Comparison of ENCODE assay signal across 21 cellular contexts in the genomic region with DNA sequence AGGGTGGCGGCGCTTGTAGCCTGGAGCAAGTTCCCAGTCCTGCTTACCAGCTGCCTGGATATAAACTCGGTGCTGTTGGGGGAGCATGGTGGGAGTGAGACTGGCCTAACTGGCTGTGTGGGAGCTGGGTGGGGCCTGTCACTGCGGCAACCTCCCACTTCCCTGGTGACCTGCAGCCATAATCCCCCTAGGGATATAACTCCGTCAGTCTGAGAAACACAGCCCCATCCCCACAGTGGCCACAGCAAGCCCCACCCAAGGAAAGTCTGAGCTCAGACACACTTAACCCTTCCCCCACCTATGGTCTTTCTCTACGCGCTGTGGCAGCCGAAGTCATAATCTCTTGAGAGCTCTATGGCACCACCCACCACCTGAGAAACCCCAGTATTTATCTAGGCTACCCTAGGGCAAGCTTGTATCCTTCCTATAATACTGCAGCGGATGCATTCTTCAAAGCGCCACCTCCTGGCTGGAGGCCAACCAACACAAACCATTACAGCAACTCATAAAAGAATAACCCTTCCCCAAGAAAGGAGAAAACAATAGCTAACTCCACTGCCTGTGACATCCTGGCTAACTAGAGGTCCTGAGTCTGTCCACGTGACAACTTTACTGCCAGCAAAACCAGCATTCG. TPM values are rescaled to one million over a fixed set of nuclear protein-coding genes. Genes with fewer than 3 reads are reported as not detected.
DNase-seq lines count a peak whose midpoint lies in the region; ATAC-seq and TF ChIP-seq lines count a peak whose summit lies in the region.
"Had no signal": no experiment of that assay in that cellular context is flagged by ENCODE, and none has a peak within 500 bp of the region (broad histone marks: within the 10 kb centered on the region; RNA-seq: fewer than 3 reads in every experiment).

No MANE protein-coding gene starts in this region.

- TF ChIP-seq POLR2A in adrenal gland (IDR thresholded peaks at IDR 0.05): no peak

- TF ChIP-seq CTCF in foreskin keratinocyte (conservative IDR thresholded peaks at IDR 0.05) (peak; percentile 29), progenitor cell of endocrine pancreas (IDR thresholded peaks at IDR 0.05; ENCODE audit: unreplicated experiment) (peak; percentile 11), adrenal gland (IDR thresholded peaks at IDR 0.05) (no peak)

- peaks cover 2% of the 10 kb centered on the region for H3K36me3 Mint-ChIP-seq in progenitor cell of endocrine pancreas (ENCODE audit: insufficient read depth)

- WGBS in adrenal gland, 4 donors: 72 to 81% (median 78%) methylated on average over 8 to 12 of the region's 12 CpGs

- intact Hi-C loops in adrenal gland (cut with DNase I): no loop called here

- no peaks in the 10 kb centered on the region for H3K36me3 ChIP-seq in adrenal gland (replicated peaks in 1 of 2)
- H3K36me3 ChIP-seq: BLaER1 treated with 17β-estradiol and CSF1 and Interleukin-3, amounts not matched to agents 10 nM and 100 nM; pancreas had no signal

- peaks cover 16% of the 10 kb centered on the region for H3K9me3 Mint-ChIP-seq in progenitor cell of endocrine pancreas (ENCODE audit: low read depth)

- H3K4me1 ChIP-seq in foreskin keratinocyte: no peaks in the 10 kb centered on the region
- no peaks in the 10 kb centered on the region for H3K4me1 ChIP-seq in adrenal gland (replicated peaks in 1 of 2)
- H3K4me1 ChIP-seq: pancreas had no signal

- H3K27ac ChIP-seq in foreskin keratinocyte (no peak overlapping the region), adrenal gland (no peak overlapping the region)
- H3K27ac ChIP-seq: BLaER1 treated with 17β-estradiol and CSF1 and Interleukin-3, amounts not matched to agents 10 nM and 100 nM; pancreas; PC-9 had no signal

- DNase-seq in Daoy (ENCODE audit: low read depth): peak; percentile 66
- DNase-seq in HT1080 (ENCODE audit: low read depth): peak; percentile 20
- DNase-seq in foreskin keratinocyte: no peak
- DNase-seq in progenitor cell of endocrine pancreas (ENCODE audit: low spot score, unreplicated experiment): no peak
- DNase-seq in NCI-H1092 (lab: John Stamatoyannopoulos, UW): no peak
- DNase-seq in DMS 273 treated with DMSO at 0.1 percent for 48 hours (lab: John Stamatoyannopoulos, UW): no peak
- DNase-seq in adrenal gland: no peak
- DNase-seq in NCI-H2171 (lab: John Stamatoyannopoulos, UW): no peak
- DNase-seq: activated B cell treated with CpG ODN at 0.5 μM for 24 hours; activated CD8-positive, alpha-beta memory T cell treated with anti-CD3 and anti-CD28 coated beads, Interleukin-2, amount 50 U/mL, for 4 hours; activated naive CD4-positive, alpha-beta T cell treated with anti-CD3 and anti-CD28 coated beads, Interleukin-2, amount 50 U/mL, for 16 hours; effector memory CD8-positive, alpha-beta T cell; foreskin fibroblast; GDM1; immature natural killer cell; MV-4-11; NCI-H226; pancreas; PC-9; SW 1271 had no signal

- H3K27me3 ChIP-seq in foreskin keratinocyte (peaks cover 19% of the 10 kb centered on the region), adrenal gland (no peaks in the 10 kb centered on the region)
- H3K27me3 ChIP-seq: BLaER1 treated with 17β-estradiol and CSF1 and Interleukin-3, amounts not matched to agents 10 nM and 100 nM; pancreas had no signal

- peak; percentile 11 for ATAC-seq in foreskin keratinocyte
- ATAC-seq: effector memory CD8-positive, alpha-beta T cell; pancreas had no signal

- H3K4me3 ChIP-seq in adrenal gland: no peak overlapping the region
- H3K4me3 ChIP-seq: BLaER1 treated with 17β-estradiol and CSF1 and Interleukin-3, amounts not matched to agents 10 nM and 100 nM; pancreas; PC-9 had no signal

- H3K27ac Mint-ChIP-seq in progenitor cell of endocrine pancreas: no peak overlapping the region
- H3K27ac Mint-ChIP-seq: activated B cell treated with CpG ODN at 0.5 μM for 24 hours; effector memory CD8-positive, alpha-beta T cell; immature natural killer cell had no signal

- H3K27me3 Mint-ChIP-seq in progenitor cell of endocrine pancreas: peaks cover 4% of the 10 kb centered on the region

- no peaks in the 10 kb centered on the region for H3K9me3 ChIP-seq in adrenal gland (replicated peaks in 1 of 3)
- H3K9me3 ChIP-seq: pancreas had no signal

- no peaks in the 10 kb centered on the region for H3K4me1 Mint-ChIP-seq in progenitor cell of endocrine pancreas (ENCODE audit: low read depth)
- H3K4me1 Mint-ChIP-seq: activated B cell treated with CpG ODN at 0.5 μM for 24 hours, immature natural killer cell had no signal

- no peak overlapping the region for H3K4me3 Mint-ChIP-seq in progenitor cell of endocrine pancreas (ENCODE audit: low read depth)
- H3K4me3 Mint-ChIP-seq: activated B cell treated with CpG ODN at 0.5 μM for 24 hours; effector memory CD8-positive, alpha-beta T cell; immature natural killer cell had no signal

RNA-seq across cellular contexts. Expression of a gene that starts 57.4 kb away (rescaled TPM):
- 0.17 TPM in 1 of 2 replicates, not detected in the other for total RNA-seq in Daoy (2014; rRNA removed; shearing (Covaris generic))
- 0.10 and 0.34 TPM in 2 replicates for total RNA-seq in HT1080 (2014; rRNA removed; shearing (Covaris generic))
- 0.02 TPM in 1 of 2 replicates, not detected in the other for polyA plus RNA-seq in HT1080 (2015; cell fraction: cytosol; rRNA removed)
- polyA plus RNA-seq in HT1080 (2015; cell fraction: nucleus; rRNA removed): 0.04 and 0.32 TPM in 2 replicates
- total RNA-seq in foreskin keratinocyte (not detected in 2 replicates), progenitor cell of endocrine pancreas (0.81 and 1.2 TPM in 2 replicates), adrenal gland (under 1 TPM in 1 of 8 donors, not detected in 7; 0.14 TPM)
- polyA plus RNA-seq in foreskin keratinocyte (not detected in 2 replicates), adrenal gland (not detected)
- total RNA-seq: activated B cell treated with CpG ODN at 0.5 μM for 24 hours, PC-9 had no signal
- polyA plus RNA-seq: immature natural killer cell, pancreas had no signal

Comparison
In these comparisons a context has a peak if more than half of its experiments do, and no peak if none do; other contexts are left out.
1. DNase-seq: peak in Daoy (single experiment) and HT1080 (single experiment); none in foreskin keratinocyte (0 of 2), progenitor cell of endocrine pancreas (single experiment), NCI-H1092 (single experiment), DMS 273 treated with DMSO at 0.1 percent for 48 hours (single experiment), adrenal gland (0 of 7) and NCI-H2171 (single experiment).
2. CTCF ChIP-seq: peak in foreskin keratinocyte (single experiment) and progenitor cell of endocrine pancreas (single experiment); none in adrenal gland (0 of 6).